In the genomic region with DNA sequence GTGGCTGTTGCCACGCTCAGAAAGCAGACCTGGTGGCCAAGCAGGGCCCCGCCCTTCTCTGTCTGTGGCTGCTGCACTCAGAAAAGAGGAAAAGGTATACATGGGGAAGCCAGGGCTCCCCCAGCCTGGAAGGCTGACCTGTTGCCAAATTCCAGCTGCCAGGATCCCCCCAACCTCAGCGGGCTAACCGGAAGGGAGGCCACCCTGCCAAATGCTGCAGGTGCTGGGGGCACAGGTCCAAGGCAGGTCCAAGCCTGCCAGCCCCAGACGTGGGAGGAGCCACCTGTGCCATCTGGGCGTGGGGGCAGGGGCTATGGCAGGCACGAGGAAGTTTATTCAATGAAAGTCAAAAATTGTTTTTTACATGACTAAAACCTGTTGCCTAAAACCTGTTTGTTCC, we compare ENCODE assay signal across 18 cellular contexts. TPM values are rescaled to one million over a fixed set of nuclear protein-coding genes. Genes with fewer than 3 reads are reported as not detected.
DNase-seq lines count a peak whose midpoint lies in the region; ATAC-seq and TF ChIP-seq lines count a peak whose summit lies in the region.
"Had no signal": no experiment of that assay in that cellular context is flagged by ENCODE, and none has a peak within 500 bp of the region (broad histone marks: within the 10 kb centered on the region; RNA-seq: fewer than 3 reads in every experiment).

No MANE protein-coding gene starts in this region.

- no peak for TF ChIP-seq POLR2A in body of pancreas (IDR thresholded peaks at IDR 0.05)

- H3K4me1 ChIP-seq in heart right ventricle (peaks cover 3 to 20% (median 12%) of the 10 kb centered on the region in 9 donors), Loucy (ENCODE audit: insufficient read depth, low read length, poor library complexity, severe bottlenecking) (peaks cover 11% of the 10 kb centered on the region), body of pancreas (peaks cover 32% of the 10 kb centered on the region)

- no peak for TF ChIP-seq CTCF in heart right ventricle (IDR thresholded peaks at IDR 0.05)
- no peak for TF ChIP-seq CTCF in Loucy (conservative IDR thresholded peaks at IDR 0.05; ENCODE audit: low read length)
- TF ChIP-seq CTCF in body of pancreas (IDR thresholded peaks at IDR 0.05), result no peak

- H4K20me1 ChIP-seq in Loucy (ENCODE audit: insufficient read depth, low read length, poor library complexity, severe bottlenecking), result no peaks in the 10 kb centered on the region

- H3K4me3 ChIP-seq in heart right ventricle (no peak overlapping the region), Loucy (ENCODE audit: low read length, poor library complexity, severe bottlenecking) (no peak overlapping the region), body of pancreas (no peak overlapping the region)
- H3K4me3 ChIP-seq: GM23338 had no signal

- H3K9me2 ChIP-seq in Loucy (replicated peaks; ENCODE audit: low read depth, low read length), result no peaks in the 10 kb centered on the region
- H3K9me2 ChIP-seq: SK-N-SH had no signal

- H3K4me2 ChIP-seq in Loucy (ENCODE audit: low read depth, low read length, poor library complexity, severe bottlenecking), result peak overlapping the region; percentile 18
- H3K4me2 ChIP-seq: GM23338, SK-N-SH had no signal

- 50 to 58% methylated on average over 7 of the region's 7 CpGs for WGBS in heart right ventricle, 2 donors
- WGBS in body of pancreas, 2 donors, result 26% methylated on average over 6 to 7 of the region's 7 CpGs

- 0 out of 2 replicates have a peak, but pooled peaks cover 6% of the 10 kb centered on the region for H3K79me2 ChIP-seq in Loucy (ENCODE audit: insufficient read depth, low read length)

- H3K9ac ChIP-seq in Loucy (ENCODE audit: low read depth, low read length, poor library complexity, severe bottlenecking), result no peak overlapping the region
- H3K9ac ChIP-seq: SK-N-SH had no signal

- DNase-seq in Right ventricle myocardium inferior (ENCODE audit: missing footprints), result peak; percentile 34
- DNase-seq in heart right ventricle, result no peak
- peak; percentile 58 to 85 (median 75) for DNase-seq in body of pancreas
- DNase-seq in NCI-H510A treated with DMSO at 0.1 percent for 48 hours (lab: John Stamatoyannopoulos, UW), result no peak
- DNase-seq in DMS53 treated with DMSO at 0.1 percent for 48 hours (lab: John Stamatoyannopoulos, UW; ENCODE audit: unreplicated experiment), result no peak
- DNase-seq: activated CD4-positive, alpha-beta T cell treated with anti-CD3 and anti-CD28 coated beads, Interleukin-2, amount 10 ng/mL, durations not matched to agents 24 days and 14 days; aorta; CD4-positive, alpha-beta memory T cell; central memory CD4-positive, alpha-beta T cell; glutamatergic neuron; kidney glomerular epithelial cell; mammary epithelial cell; NCI-H1436 treated with DMSO at 0.1 percent for 48 hours; SK-N-SH; T-helper 2 cell had no signal

- no peaks in the 10 kb centered on the region for H3F3A ChIP-seq in Loucy (ENCODE audit: low read depth)

- H3K27ac ChIP-seq in heart right ventricle, result no peak overlapping the region
- peak overlapping the region in 1 of 4 donors; percentile 39 for H3K27ac ChIP-seq in body of pancreas

- intact Hi-C loops in Right ventricle myocardium inferior (cut with DNase I) (no loop called here), heart right ventricle (cut with DNase I) (loop anchor here in 6 of 10 donors (5.0 to 10.0 kb wide), 7 partner anchors 44 to 74 kb away; a partner anchor contains a TSS), body of pancreas (cut with DNase I) (no loop called here)

- ATAC-seq in Right ventricle myocardium inferior (no peak), heart right ventricle (no peak), body of pancreas (no peak), GM21390 (IDR thresholded peaks at IDR 0.05; ENCODE audit: unreplicated experiment) (no peak)
- ATAC-seq: GM23338 had no signal

- no peaks in the 10 kb centered on the region for H3K9me3 ChIP-seq in heart right ventricle
- no peaks in the 10 kb centered on the region for H3K9me3 ChIP-seq in Loucy (ENCODE audit: insufficient read depth, low read depth, low read length)
- no peaks in the 10 kb centered on the region for H3K9me3 ChIP-seq in body of pancreas
- H3K9me3 ChIP-seq: SK-N-SH had no signal

- H3K36me3 ChIP-seq in heart right ventricle (no peaks in the 10 kb centered on the region), Loucy (ENCODE audit: insufficient read depth, low read length) (no peaks in the 10 kb centered on the region), body of pancreas (replicated peaks in 1 of 2; ENCODE audit: insufficient read depth in 1 of 2, low read depth in 2 of 2) (no peaks in the 10 kb centered on the region)

- H3K27me3 ChIP-seq in heart right ventricle (peaks cover 0 to 56% (median 13%) of the 10 kb centered on the region in 7 donors), Loucy (ENCODE audit: insufficient read depth, low read length, poor library complexity, severe bottlenecking) (peaks cover 6% of the 10 kb centered on the region), body of pancreas (no peaks in the 10 kb centered on the region)

- H2AFZ ChIP-seq in Loucy (ENCODE audit: low read length), result no peak overlapping the region
- H2AFZ ChIP-seq: GM23338 had no signal

RNA-seq across cellular contexts. Expression of a gene that starts 2.6 kb away (rescaled TPM):
- 19.7 TPM for total RNA-seq in Right ventricle myocardium inferior
- 10 to 100 TPM; 14.7 to 32.9 (median 24.0) TPM for total RNA-seq in heart right ventricle
- polyA plus RNA-seq in heart right ventricle, result 1 to 10 TPM; 8.6 to 9.2 TPM
- total RNA-seq in body of pancreas, result 10 to 100 TPM in 1 of 2 donors, 1 to 10 TPM in 1; 6.0 to 10.5 TPM

RNA-seq across cellular contexts. Expression of a gene that starts 30.8 kb away (rescaled TPM):
- total RNA-seq in Right ventricle myocardium inferior (39.3 TPM), heart right ventricle (10 to 100 TPM; 28.2 to 49.1 (median 37.3) TPM), body of pancreas (10 to 100 TPM; 32.7 to 45.2 TPM)
- polyA plus RNA-seq in heart right ventricle, result 10 to 100 TPM; 17.4 to 23.9 TPM

RNA-seq across cellular contexts. Expression of a gene that starts 47.3 kb away (rescaled TPM):
- total RNA-seq in Right ventricle myocardium inferior (10.0 TPM), heart right ventricle (10 to 100 TPM in 4 of 10 donors, 1 to 10 TPM in 6; 8.3 to 11.7 (median 9.9) TPM), body of pancreas (10 to 100 TPM; 11.4 to 13.8 TPM)
- polyA plus RNA-seq in heart right ventricle, result 10 to 100 TPM in 1 of 2 donors, 1 to 10 TPM in 1; 7.7 to 10.7 TPM

Comparison
In these comparisons a context has a peak if more than half of its experiments do, and no peak if none do; other contexts are left out.
1. DNase-seq: peak in Right ventricle myocardium inferior (single experiment) and body of pancreas (4 of 4); none in heart right ventricle (0 of 2), NCI-H510A treated with DMSO at 0.1 percent for 48 hours (single experiment) and DMS53 treated with DMSO at 0.1 percent for 48 hours (single experiment).
2. intact Hi-C loops: an anchor here in heart right ventricle (5.0 to 10.0 kb wide); none called in Right ventricle myocardium inferior and body of pancreas.